15 cellular contexts compared by ENCODE assay signal in the genomic region with DNA sequence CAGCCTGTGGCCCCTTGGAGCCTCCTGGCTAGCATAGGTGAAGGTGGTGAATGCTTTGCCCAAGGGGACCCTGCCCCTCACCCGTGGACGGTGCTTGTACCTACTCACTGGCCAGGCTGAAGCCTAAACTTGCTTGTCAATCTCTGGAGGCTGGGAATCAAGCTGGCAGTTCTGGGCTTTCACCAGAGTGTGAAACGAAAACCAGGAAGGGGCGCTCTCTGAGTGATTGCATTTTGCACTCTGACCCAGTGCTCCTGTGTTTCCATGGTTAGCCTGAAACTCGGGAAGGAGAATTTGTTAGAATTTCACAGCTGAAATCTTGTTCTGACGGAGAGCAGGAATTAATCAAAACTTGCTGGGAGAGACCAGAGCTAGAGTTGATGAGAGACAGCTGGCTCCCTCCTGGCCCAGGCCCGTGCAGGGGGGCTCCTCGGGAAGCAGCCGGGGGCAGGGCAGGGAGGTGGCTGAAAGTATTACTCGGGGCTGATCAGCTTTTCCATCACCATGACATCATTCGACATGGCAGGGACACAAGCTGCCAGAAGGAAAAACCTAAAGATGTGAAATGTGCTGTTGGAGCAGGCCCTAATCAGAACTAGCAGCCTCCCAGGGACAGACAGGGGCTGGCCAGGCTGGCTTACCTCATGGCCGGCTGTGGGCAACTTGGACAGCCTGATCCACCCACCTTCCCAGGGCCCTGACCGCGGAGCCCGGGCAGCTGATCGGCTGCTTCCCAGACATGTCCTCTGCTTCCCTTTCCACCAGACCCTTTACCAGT.
DNase-seq lines count a peak whose midpoint lies in the region; ATAC-seq and TF ChIP-seq lines count a peak whose summit lies in the region.
"Had no signal": no experiment of that assay in that cellular context is flagged by ENCODE, and none has a peak within 500 bp of the region (broad histone marks: within the 10 kb centered on the region; RNA-seq: fewer than 3 reads in every experiment).

No MANE protein-coding gene starts in this region.

- H3K27ac Mint-ChIP-seq in neural progenitor cell: peak overlapping the region; percentile 29
- H3K27ac Mint-ChIP-seq in CD4-positive, alpha-beta memory T cell: no peak overlapping the region
- H3K27ac Mint-ChIP-seq: CD4-positive, CD25-positive, alpha-beta regulatory T cell; mesothelial cell of epicardium had no signal

- H3K4me2 ChIP-seq in neural progenitor cell: no peak overlapping the region

- H3K79me2 ChIP-seq in neural progenitor cell (ENCODE audit: low read depth): no peaks in the 10 kb centered on the region

- TF ChIP-seq POLR2A in testis (IDR thresholded peaks at IDR 0.05) (no peak), adrenal gland (IDR thresholded peaks at IDR 0.05) (no peak)

- H3K4me1 Mint-ChIP-seq in neural progenitor cell: peaks cover 11% of the 10 kb centered on the region
- H3K4me1 Mint-ChIP-seq in CD4-positive, alpha-beta memory T cell: no peaks in the 10 kb centered on the region
- H3K4me1 Mint-ChIP-seq: CD4-positive, CD25-positive, alpha-beta regulatory T cell had no signal

- no peaks in the 10 kb centered on the region for H3F3A ChIP-seq in neural progenitor cell (ENCODE audit: low read depth)

- intact Hi-C loops in CD4-positive, alpha-beta memory T cell (cut with micrococcal nuclease): no loop called here
- intact Hi-C loops in testis (cut with DNase I; ENCODE audit: low total_unique reads): no loop called here
- intact Hi-C loops in adrenal gland (cut with DNase I): no loop called here

- DNase-seq in NCI-H82 (lab: John Stamatoyannopoulos, UW) (peak; percentile 77), NCI-H82 treated with DMSO at 0.1 percent for 48 hours (lab: John Stamatoyannopoulos, UW; ENCODE audit: unreplicated experiment) (no peak), cardiac muscle cell (ENCODE audit: low read depth in 1 of 2, low spot score in 1 of 2) (peak; percentile 14 to 48), neural progenitor cell (ENCODE audit: low spot score) (no peak), testis (no peak), adrenal gland (no peak)
- no peak for DNase-seq in CD4-positive, alpha-beta memory T cell
- DNase-seq: activated CD4-positive, alpha-beta T cell treated with anti-CD3 and anti-CD28 coated beads for 48 hours; activated T-cell treated with anti-CD3 and anti-CD28 coated beads, Interleukin-2, amount 50 U/mL, for 1 hour; CD4-positive, CD25-positive, alpha-beta regulatory T cell; pancreas; SHP77 had no signal

- H4K20me1 ChIP-seq in neural progenitor cell (ENCODE audit: low read depth): no peaks in the 10 kb centered on the region

- peaks cover 3% of the 10 kb centered on the region for H3K27me3 Mint-ChIP-seq in neural progenitor cell (ENCODE audit: insufficient read depth, low read depth)
- H3K27me3 Mint-ChIP-seq in CD4-positive, alpha-beta memory T cell: peaks cover 0 to 1% of the 10 kb centered on the region in 2 donors
- H3K27me3 Mint-ChIP-seq: CD4-positive, CD25-positive, alpha-beta regulatory T cell had no signal

- TF ChIP-seq CTCF in cardiac muscle cell (IDR thresholded peaks at IDR 0.05; ENCODE audit: low read depth, low read length): no peak
- TF ChIP-seq CTCF in neural progenitor cell (IDR thresholded peaks at IDR 0.05): no peak
- no peak for TF ChIP-seq CTCF in testis (IDR thresholded peaks at IDR 0.05)
- no peak for TF ChIP-seq CTCF in adrenal gland (IDR thresholded peaks at IDR 0.05)

- no peaks in the 10 kb centered on the region for H3K36me3 ChIP-seq in cardiac muscle cell
- H3K36me3 ChIP-seq in neural progenitor cell: no peaks in the 10 kb centered on the region
- H3K36me3 ChIP-seq in CD4-positive, alpha-beta memory T cell (ENCODE audit: insufficient read depth, low read length): no peaks in the 10 kb centered on the region
- no peaks in the 10 kb centered on the region for H3K36me3 ChIP-seq in testis (ENCODE audit: low read depth, missing control alignments)
- H3K36me3 ChIP-seq in adrenal gland (replicated peaks in 1 of 2): peaks cover 0 to 66% of the 10 kb centered on the region in 2 donors
- H3K36me3 ChIP-seq: pancreas had no signal

- POLR2A ChIA-PET in CD4-positive, alpha-beta memory T cell (lab: Charles Lee; ENCODE audit: partially characterized antibody): no interaction called here

- H3K4me1 ChIP-seq in cardiac muscle cell (ENCODE audit: low read depth) (peaks cover 3% of the 10 kb centered on the region), neural progenitor cell (no peaks in the 10 kb centered on the region), testis (no peaks in the 10 kb centered on the region), adrenal gland (replicated peaks in 1 of 2) (peaks cover 4 to 6% of the 10 kb centered on the region in 2 donors)
- H3K4me1 ChIP-seq in CD4-positive, alpha-beta memory T cell (ENCODE audit: insufficient read depth, low read length): no peaks in the 10 kb centered on the region
- H3K4me1 ChIP-seq: pancreas, tibial nerve had no signal

- H3K9me3 Mint-ChIP-seq in neural progenitor cell: no peaks in the 10 kb centered on the region
- H3K9me3 Mint-ChIP-seq in CD4-positive, alpha-beta memory T cell: no peaks in the 10 kb centered on the region
- H3K9me3 Mint-ChIP-seq: mesothelial cell of epicardium had no signal

- H2AFZ ChIP-seq in neural progenitor cell (replicated peaks): no peak overlapping the region

- no peaks in the 10 kb centered on the region for H3K36me3 Mint-ChIP-seq in neural progenitor cell
- no peaks in the 10 kb centered on the region for H3K36me3 Mint-ChIP-seq in CD4-positive, alpha-beta memory T cell
- H3K36me3 Mint-ChIP-seq: CD4-positive, CD25-positive, alpha-beta regulatory T cell had no signal

- H3K4me3 ChIP-seq in cardiac muscle cell: no peak overlapping the region
- H3K4me3 ChIP-seq in neural progenitor cell: no peak overlapping the region
- H3K4me3 ChIP-seq in CD4-positive, alpha-beta memory T cell (ENCODE audit: low read length in 2 of 2): no peak overlapping the region
- no peak overlapping the region for H3K4me3 ChIP-seq in testis
- no peak overlapping the region for H3K4me3 ChIP-seq in adrenal gland
- H3K4me3 ChIP-seq: pancreas, tibial nerve had no signal

- CTCF ChIA-PET in CD4-positive, alpha-beta memory T cell (lab: Charles Lee; ENCODE audit: partially characterized antibody): no interaction called here

- ATAC-seq in HG02678 (IDR thresholded peaks at IDR 0.05; ENCODE audit: unreplicated experiment): no peak

- no peak overlapping the region for H3K9ac ChIP-seq in neural progenitor cell

- H3K9me3 ChIP-seq in cardiac muscle cell (ENCODE audit: low read depth) (no peaks in the 10 kb centered on the region), neural progenitor cell (ENCODE audit: low read depth) (no peaks in the 10 kb centered on the region), testis (no peaks in the 10 kb centered on the region), adrenal gland (replicated peaks in 1 of 3) (no peaks in the 10 kb centered on the region)
- no peaks in the 10 kb centered on the region for H3K9me3 ChIP-seq in CD4-positive, alpha-beta memory T cell (ENCODE audit: control insufficient read depth in 1 of 2, low read length in 2 of 2)
- H3K9me3 ChIP-seq: pancreas, tibial nerve had no signal

- H3K27me3 ChIP-seq in cardiac muscle cell (no peaks in the 10 kb centered on the region), neural progenitor cell (peaks cover 19% of the 10 kb centered on the region), testis (no peaks in the 10 kb centered on the region), adrenal gland (no peaks in the 10 kb centered on the region)
- H3K27me3 ChIP-seq in CD4-positive, alpha-beta memory T cell (ENCODE audit: insufficient read depth, low read length): no peaks in the 10 kb centered on the region
- H3K27me3 ChIP-seq: pancreas, tibial nerve had no signal

- peak overlapping the region; percentile 8 for H3K27ac ChIP-seq in cardiac muscle cell
- no peak overlapping the region for H3K27ac ChIP-seq in neural progenitor cell
- no peak overlapping the region for H3K27ac ChIP-seq in CD4-positive, alpha-beta memory T cell (ENCODE audit: low read depth, low read length)
- peak overlapping the region in 1 of 2 donors; percentile 29 for H3K27ac ChIP-seq in testis
- H3K27ac ChIP-seq in adrenal gland: peak overlapping the region in 2 of 5 donors; percentile 43 to 72
- H3K27ac ChIP-seq: pancreas had no signal

- 69 to 71% methylated on average over 14 to 16 of the region's 16 CpGs for WGBS in testis, 2 donors
- 58 to 74% (median 64%) methylated on average over 11 to 16 of the region's 16 CpGs for WGBS in adrenal gland, 4 donors

- no peak overlapping the region for H3K4me3 Mint-ChIP-seq in neural progenitor cell
- no peak overlapping the region for H3K4me3 Mint-ChIP-seq in CD4-positive, alpha-beta memory T cell
- H3K4me3 Mint-ChIP-seq: CD4-positive, CD25-positive, alpha-beta regulatory T cell; mesothelial cell of epicardium had no signal

Comparison
In these comparisons a context has a peak if more than half of its experiments do, and no peak if none do; other contexts are left out.
1. DNase-seq: peak in NCI-H82 (single experiment) and cardiac muscle cell (2 of 2); none in NCI-H82 treated with DMSO at 0.1 percent for 48 hours (single experiment), neural progenitor cell (single experiment), CD4-positive, alpha-beta memory T cell (0 of 5), testis (single experiment) and adrenal gland (0 of 7).